In genomic region chrX:20595928-20596550, GRCh38 we compare ENCODE assay signal across 10 cellular contexts.
DNase-seq lines count a peak whose midpoint lies in the region; ATAC-seq and TF ChIP-seq lines count a peak whose summit lies in the region.
"Had no signal": no experiment of that assay in that cellular context is flagged by ENCODE, and none has a peak within 500 bp of the region (broad histone marks: within the 10 kb centered on the region; RNA-seq: fewer than 3 reads in every experiment).

No MANE protein-coding gene starts in this region.

- POLR2A ChIA-PET in PC-3 (lab: Charles Lee; ENCODE audit: unreplicated experiment): no interaction called here

- BruUV-seq in PC-3 (replicated peaks; lab: Mats Ljungman, UMichigan): no TSS peak

- H3K79me2 ChIP-seq in PC-3 (ENCODE audit: low read length): no peaks in the 10 kb centered on the region

- H3K4me3 ChIP-seq in PC-3 (ENCODE audit: low read length): no peak overlapping the region
- no peak overlapping the region for H3K4me3 ChIP-seq in fibroblast of the aortic adventitia (ENCODE audit: low read depth, low read length)
- H3K4me3 ChIP-seq: K562 had no signal

- H2AFZ ChIP-seq in PC-3 (ENCODE audit: low read length): no peak overlapping the region

- peak overlapping the region; percentile 63 for H3K27ac ChIP-seq in PC-3 (ENCODE audit: low read length)

- H3K4me2 ChIP-seq in PC-3 (ENCODE audit: low read length): peak overlapping the region; percentile 30

- no peaks in the 10 kb centered on the region for H3K9me2 ChIP-seq in PC-3 (replicated peaks; ENCODE audit: low read length)

- intact Hi-C loops in PC-3 (cut with micrococcal nuclease): no loop called here

- H3F3A ChIP-seq in PC-3 (ENCODE audit: low read length, unreplicated experiment): no peaks in the 10 kb centered on the region

- H4K20me1 ChIP-seq in PC-3 (ENCODE audit: low read length): no peaks in the 10 kb centered on the region

- DNase-seq in activated CD4-positive, CD25-positive, alpha-beta regulatory T cell treated with anti-CD3 and anti-CD28 coated beads, Interleukin-2, amount 50 U/mL, for 72 hours: no peak
- DNase-seq in PC-3 (peak; percentile 72), fibroblast of the aortic adventitia (ENCODE audit: low read depth) (peak; percentile 37), hypothalamus (lab: John Stamatoyannopoulos, UW) (no peak), COLO668 (lab: John Stamatoyannopoulos, UW; ENCODE audit: unreplicated experiment) (no peak), SW 1271 (lab: John Stamatoyannopoulos, UW) (no peak)
- peak; percentile 29 for DNase-seq in stimulated activated CD8-positive, alpha-beta memory T cell treated with anti-CD3 and anti-CD28 coated beads, Interleukin-4, amount 100 ng/mL, for 24 hours (ENCODE audit: low read depth)
- DNase-seq: effector memory CD8-positive, alpha-beta T cell had no signal

- H3K9ac ChIP-seq in PC-3 (ENCODE audit: low read length): no peak overlapping the region

- peaks cover 17% of the 10 kb centered on the region for H3K4me1 ChIP-seq in PC-3 (ENCODE audit: insufficient read depth, low read length)

- CTCF ChIA-PET in PC-3 (lab: Charles Lee): no interaction called here

- no peaks in the 10 kb centered on the region for H3K9me3 ChIP-seq in PC-3 (ENCODE audit: low read length)

- no peaks in the 10 kb centered on the region for H3K36me3 ChIP-seq in PC-3 (ENCODE audit: low read depth, low read length)

- H3K27me3 ChIP-seq in PC-3 (ENCODE audit: low read length): no peaks in the 10 kb centered on the region

- ATAC-seq in activated CD4-positive, CD25-positive, alpha-beta regulatory T cell treated with anti-CD3 and anti-CD28 coated beads, Interleukin-2, amount 50 U/mL, for 24 hours: peak; percentile 63 to 66
- no peak for ATAC-seq in PC-3
- ATAC-seq: effector memory CD8-positive, alpha-beta T cell; K562 had no signal

- no peak for TF ChIP-seq CTCF in PC-3 (conservative IDR thresholded peaks at IDR 0.05; ENCODE audit: low read depth, low read length)
- no peak for TF ChIP-seq CTCF in fibroblast of the aortic adventitia (IDR thresholded peaks at IDR 0.05; ENCODE audit: insufficient read depth, low read length)

Comparison
In these comparisons a context has a peak if more than half of its experiments do, and no peak if none do; other contexts are left out.
1. DNase-seq: peak in PC-3 (single experiment), fibroblast of the aortic adventitia (single experiment) and stimulated activated CD8-positive, alpha-beta memory T cell treated with anti-CD3 and anti-CD28 coated beads, Interleukin-4, amount 100 ng/mL, for 24 hours (single experiment); none in activated CD4-positive, CD25-positive, alpha-beta regulatory T cell treated with anti-CD3 and anti-CD28 coated beads, Interleukin-2, amount 50 U/mL, for 72 hours (single experiment), hypothalamus (0 of 51), COLO668 (single experiment) and SW 1271 (0 of 2).